ENCODE assay signal across 8 cellular contexts in the genomic region with DNA sequence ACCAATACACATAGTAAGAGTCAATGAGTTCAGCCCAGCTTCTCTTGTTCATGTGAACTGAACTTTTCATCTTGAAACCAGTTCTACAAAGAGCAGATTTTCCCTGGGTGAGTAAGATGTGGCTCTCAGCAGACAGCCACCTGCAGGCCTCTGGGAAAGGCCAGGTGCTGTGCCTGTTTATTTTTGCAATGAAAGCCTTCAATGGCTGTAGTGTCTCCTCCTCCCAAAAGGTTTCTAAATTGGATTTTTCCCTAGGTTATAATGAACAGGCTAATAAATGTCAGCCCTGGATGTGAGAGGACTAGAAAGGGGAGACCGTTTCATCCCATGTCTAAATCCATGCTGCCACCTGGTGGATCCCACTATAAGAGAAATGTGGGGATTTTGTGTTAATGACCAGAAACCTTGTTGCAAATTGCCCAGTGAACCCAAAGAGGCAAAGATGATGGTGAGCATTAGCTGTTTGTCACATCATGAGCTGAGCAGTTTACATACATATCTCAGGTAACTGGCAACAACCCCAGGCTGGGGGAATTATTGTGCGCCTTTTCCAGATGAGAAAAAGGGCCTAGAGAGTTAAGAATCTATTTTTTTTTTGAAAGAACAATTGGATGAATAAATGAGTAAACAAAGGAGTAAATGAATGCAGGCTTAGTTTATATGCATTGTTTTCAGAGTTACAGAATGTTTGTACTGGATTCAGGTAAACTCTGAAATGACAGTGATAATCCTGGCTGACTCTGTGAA. TPM values are rescaled to one million over a fixed set of nuclear protein-coding genes. Genes with fewer than 3 reads are reported as not detected.
A peak's percentile ranks its signal among the peaks of the same experiment; 100 is the strongest.
DNase-seq lines count a peak whose midpoint lies in the region; ATAC-seq and TF ChIP-seq lines count a peak whose summit lies in the region.

No MANE protein-coding gene starts in this region.

- DNase-seq in COLO829 (ENCODE audit: low spot score) (peak; percentile 78), NCI-H2029 (lab: John Stamatoyannopoulos, UW) (peak; percentile 47), WTC11 (ENCODE audit: low spot score) (peak; percentile 62), hepatic stellate cell (ENCODE audit: low spot score) (peak; percentile 44), superior temporal gyrus (ENCODE audit: extremely low spot score) (peak; percentile 88), GM19238 (ENCODE audit: insufficient read length, low spot score) (no peak)

- no peaks in the 10 kb centered on the region for H3K27me3 Mint-ChIP-seq in WTC11 (ENCODE audit: low read depth)

- ATAC-seq in GM19395 (IDR thresholded peaks at IDR 0.05; ENCODE audit: unreplicated experiment): peak; percentile 54
- peak; percentile 43 for ATAC-seq in WTC11
- no peak for ATAC-seq in GM21723 (IDR thresholded peaks at IDR 0.05; ENCODE audit: unreplicated experiment)

- H3K9me3 Mint-ChIP-seq in WTC11: no peaks in the 10 kb centered on the region

- POLR2A ChIA-PET in WTC11 (lab: Charles Lee): no interaction called here

- no peaks in the 10 kb centered on the region for H3K36me3 Mint-ChIP-seq in WTC11

- H3K4me3 Mint-ChIP-seq in WTC11: no peak overlapping the region

- peak; percentile 52; the same call in 1 of the 2 replicates for TF ChIP-seq CTCF in WTC11 (IDR thresholded peaks at IDR 0.05)

- peaks cover 52% of the 10 kb centered on the region for H3K4me1 Mint-ChIP-seq in WTC11

- H3K27ac Mint-ChIP-seq in WTC11: no peak overlapping the region

- CTCF ChIA-PET in WTC11 (lab: Charles Lee): interaction anchor here (0.6 to 6.4 kb wide), 9 partner anchors 13 to 421 kb away, joined by 3 to 36 read pairs (median 4); a partner anchor contains a TSS

TF ChIP-seq in WTC11, 78 proteins besides CTCF, POLR2A, EP300 and RAD21:
- TF ChIP-seq SP1 (CRISPR knock-in tag; conservative IDR thresholded peaks at IDR 0.05): no peak
- no peak for TF ChIP-seq ZNF121 (CRISPR knock-in tag; IDR thresholded peaks at IDR 0.05)
- TF ChIP-seq PRRX2 (CRISPR knock-in tag; IDR thresholded peaks at IDR 0.05): no peak
- TF ChIP-seq OVOL2 (CRISPR knock-in tag; IDR thresholded peaks at IDR 0.05; ENCODE audit: borderline replicate concordance): no peak
- no peak for TF ChIP-seq FOXK1 (CRISPR knock-in tag; IDR thresholded peaks at IDR 0.05)
- TF ChIP-seq NFYB (CRISPR knock-in tag; conservative IDR thresholded peaks at IDR 0.05; ENCODE audit: low read depth): no peak
- no peak for TF ChIP-seq NFE2L1 (CRISPR knock-in tag; IDR thresholded peaks at IDR 0.05)
- TF ChIP-seq, protein P1, sequence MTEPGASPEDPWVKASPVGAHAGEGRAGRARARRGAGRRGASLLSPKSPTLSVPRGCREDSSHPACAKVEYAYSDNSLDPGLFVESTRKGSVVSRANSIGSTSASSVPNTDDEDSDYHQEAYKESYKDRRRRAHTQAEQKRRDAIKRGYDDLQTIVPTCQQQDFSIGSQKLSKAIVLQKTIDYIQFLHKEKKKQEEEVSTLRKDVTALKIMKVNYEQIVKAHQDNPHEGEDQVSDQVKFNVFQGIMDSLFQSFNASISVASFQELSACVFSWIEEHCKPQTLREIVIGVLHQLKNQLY (CRISPR knock-in tag; IDR thresholded peaks at IDR 0.05): no peak
- TF ChIP-seq ZNF416 (CRISPR knock-in tag; IDR thresholded peaks at IDR 0.05): no peak
- no peak for TF ChIP-seq TEAD4 (CRISPR knock-in tag; IDR thresholded peaks at IDR 0.05)
- no peak for TF ChIP-seq EMX1 (CRISPR knock-in tag; IDR thresholded peaks at IDR 0.05)
- TF ChIP-seq MXD4 (CRISPR knock-in tag; IDR thresholded peaks at IDR 0.05; ENCODE audit: borderline replicate concordance): no peak
- TF ChIP-seq, protein P2, sequence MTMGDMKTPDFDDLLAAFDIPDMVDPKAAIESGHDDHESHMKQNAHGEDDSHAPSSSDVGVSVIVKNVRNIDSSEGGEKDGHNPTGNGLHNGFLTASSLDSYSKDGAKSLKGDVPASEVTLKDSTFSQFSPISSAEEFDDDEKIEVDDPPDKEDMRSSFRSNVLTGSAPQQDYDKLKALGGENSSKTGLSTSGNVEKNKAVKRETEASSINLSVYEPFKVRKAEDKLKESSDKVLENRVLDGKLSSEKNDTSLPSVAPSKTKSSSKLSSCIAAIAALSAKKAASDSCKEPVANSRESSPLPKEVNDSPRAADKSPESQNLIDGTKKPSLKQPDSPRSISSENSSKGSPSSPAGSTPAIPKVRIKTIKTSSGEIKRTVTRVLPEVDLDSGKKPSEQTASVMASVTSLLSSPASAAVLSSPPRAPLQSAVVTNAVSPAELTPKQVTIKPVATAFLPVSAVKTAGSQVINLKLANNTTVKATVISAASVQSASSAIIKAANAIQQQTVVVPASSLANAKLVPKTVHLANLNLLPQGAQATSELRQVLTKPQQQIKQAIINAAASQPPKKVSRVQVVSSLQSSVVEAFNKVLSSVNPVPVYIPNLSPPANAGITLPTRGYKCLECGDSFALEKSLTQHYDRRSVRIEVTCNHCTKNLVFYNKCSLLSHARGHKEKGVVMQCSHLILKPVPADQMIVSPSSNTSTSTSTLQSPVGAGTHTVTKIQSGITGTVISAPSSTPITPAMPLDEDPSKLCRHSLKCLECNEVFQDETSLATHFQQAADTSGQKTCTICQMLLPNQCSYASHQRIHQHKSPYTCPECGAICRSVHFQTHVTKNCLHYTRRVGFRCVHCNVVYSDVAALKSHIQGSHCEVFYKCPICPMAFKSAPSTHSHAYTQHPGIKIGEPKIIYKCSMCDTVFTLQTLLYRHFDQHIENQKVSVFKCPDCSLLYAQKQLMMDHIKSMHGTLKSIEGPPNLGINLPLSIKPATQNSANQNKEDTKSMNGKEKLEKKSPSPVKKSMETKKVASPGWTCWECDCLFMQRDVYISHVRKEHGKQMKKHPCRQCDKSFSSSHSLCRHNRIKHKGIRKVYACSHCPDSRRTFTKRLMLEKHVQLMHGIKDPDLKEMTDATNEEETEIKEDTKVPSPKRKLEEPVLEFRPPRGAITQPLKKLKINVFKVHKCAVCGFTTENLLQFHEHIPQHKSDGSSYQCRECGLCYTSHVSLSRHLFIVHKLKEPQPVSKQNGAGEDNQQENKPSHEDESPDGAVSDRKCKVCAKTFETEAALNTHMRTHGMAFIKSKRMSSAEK (CRISPR knock-in tag; IDR thresholded peaks at IDR 0.05; ENCODE audit: borderline replicate concordance): no peak
- no peak for TF ChIP-seq TCF7 (CRISPR knock-in tag; IDR thresholded peaks at IDR 0.05; ENCODE audit: low read depth)
- no peak for TF ChIP-seq CREM (CRISPR knock-in tag; IDR thresholded peaks at IDR 0.05)

RNA-seq across cellular contexts. Expression of a gene that starts 12.7 kb away (rescaled TPM):
- total RNA-seq in WTC11 (2021): 0.22 TPM in 1 of 3 replicates, not detected in the others

RNA-seq across cellular contexts. Expression of a gene that starts 48.3 kb away (rescaled TPM):
- 65.8 to 86.7 TPM (median 79.7 TPM) in 3 replicates for total RNA-seq in WTC11 (2021)
